In genomic region chr10:91051834-91052233, GRCh38 we compare ENCODE assay signal across 17 cellular contexts.
A peak's percentile ranks its signal among the peaks of the same experiment; 100 is the strongest.
DNase-seq lines count a peak whose midpoint lies in the region; ATAC-seq, FAIRE-seq and TF ChIP-seq lines count a peak whose summit lies in the region.
"Had no signal": no experiment of that assay in that cellular context is flagged by ENCODE, and none has a peak within 500 bp of the region (broad histone marks: within the 10 kb centered on the region; RNA-seq: fewer than 3 reads in every experiment).

No MANE protein-coding gene starts in this region.

- peaks cover 0 to 4% of the 10 kb centered on the region in 2 donors for H3K4me1 ChIP-seq in breast epithelium
- H3K4me1 ChIP-seq in mammary epithelial cell (ENCODE audit: insufficient read depth, low read length): no peaks in the 10 kb centered on the region
- H3K4me1 ChIP-seq in endothelial cell of umbilical vein (ENCODE audit: control insufficient read depth, extremely low read depth, insufficient read depth, low read length): peaks cover 11% of the 10 kb centered on the region
- H3K4me1 ChIP-seq in uterus: no peaks in the 10 kb centered on the region
- H3K4me1 ChIP-seq in vagina: peaks cover 9% of the 10 kb centered on the region
- H3K4me1 ChIP-seq: A549, left lung had no signal

- TF ChIP-seq POLR2A in breast epithelium (IDR thresholded peaks at IDR 0.05): no peak
- TF ChIP-seq POLR2A in endothelial cell of umbilical vein (IDR thresholded peaks at IDR 0.05; ENCODE audit: low read depth, low read length): no peak
- no peak for TF ChIP-seq POLR2A in uterus (IDR thresholded peaks at IDR 0.05)
- TF ChIP-seq POLR2A in vagina (IDR thresholded peaks at IDR 0.05): no peak

- CTCF ChIA-PET in mammary epithelial cell (lab: Charles Lee; ENCODE audit: low non-redundant PET): no interaction called here
- CTCF ChIA-PET in endothelial cell of umbilical vein (lab: Charles Lee): interaction anchor here (1.2 kb wide), 1 partner anchor 199 kb away, joined by 5 read pairs; no protein-coding TSS in a partner anchor

- H3K27me3 ChIP-seq in breast epithelium: no peaks in the 10 kb centered on the region
- H3K27me3 ChIP-seq in mammary epithelial cell (ENCODE audit: insufficient read depth, low read length): peaks cover 6% of the 10 kb centered on the region
- H3K27me3 ChIP-seq in endothelial cell of umbilical vein (ENCODE audit: control insufficient read depth in 2 of 2, insufficient read depth in 2 of 2, low read length in 2 of 2): no peaks in the 10 kb centered on the region
- no peaks in the 10 kb centered on the region for H3K27me3 ChIP-seq in uterus
- H3K27me3 ChIP-seq in vagina: no peaks in the 10 kb centered on the region
- H3K27me3 ChIP-seq: heart right ventricle, left lung, suprapubic skin had no signal

- ATAC-seq in GM18498 (IDR thresholded peaks at IDR 0.05; ENCODE audit: unreplicated experiment): no peak
- ATAC-seq: A549; effector memory CD8-positive, alpha-beta T cell; HCT116; left lung had no signal

- H3K4me3 ChIP-seq in breast epithelium (no peak overlapping the region), mammary epithelial cell (replicated peaks in 1 of 3; ENCODE audit: insufficient read depth in 1 of 3, low read depth in 2 of 3, low read length in 3 of 3) (no peak overlapping the region), endothelial cell of umbilical vein (replicated peaks in 1 of 3; ENCODE audit: insufficient read depth in 1 of 3, low read depth in 1 of 3, low read length in 3 of 3) (no peak overlapping the region), uterus (no peak overlapping the region), vagina (no peak overlapping the region)
- H3K4me3 ChIP-seq: A549, heart right ventricle, left lung, smooth muscle cell, suprapubic skin had no signal

- H3K36me3 ChIP-seq in breast epithelium: no peaks in the 10 kb centered on the region
- H3K36me3 ChIP-seq in mammary epithelial cell (ENCODE audit: insufficient read depth, low read length): no peaks in the 10 kb centered on the region
- H3K36me3 ChIP-seq in endothelial cell of umbilical vein (ENCODE audit: control insufficient read depth in 2 of 2, extremely low read depth in 1 of 2, insufficient read depth in 2 of 2, low read length in 2 of 2): no peaks in the 10 kb centered on the region
- H3K36me3 ChIP-seq in uterus: no peaks in the 10 kb centered on the region
- peaks cover 0 to 3% of the 10 kb centered on the region in 2 donors for H3K36me3 ChIP-seq in vagina
- H3K36me3 ChIP-seq: heart right ventricle, left lung, suprapubic skin had no signal

- in situ Hi-C loops in mammary epithelial cell (cut with MboI; ENCODE audit: low sequenced_read_pairs in 2 of 2): no loop called here

- dilution Hi-C loops in mammary epithelial cell (cut with HindIII; ENCODE audit: low sequenced_read_pairs) (no loop called here), endothelial cell of umbilical vein (cut with MboI; ENCODE audit: extremely low pct_ligation_motif_present, low sequenced_read_pairs) (no loop called here)

- TF ChIP-seq CTCF in breast epithelium (IDR thresholded peaks at IDR 0.05) (no peak), mammary epithelial cell (conservative IDR thresholded peaks at IDR 0.05 in 1 of 2, IDR thresholded peaks at IDR 0.05 in 1 of 2; ENCODE audit: extremely low read depth in 1 of 2, insufficient read depth in 1 of 2, low read depth in 1 of 2, low read length in 2 of 2) (no peak), endothelial cell of umbilical vein (IDR thresholded peaks at IDR 0.05; ENCODE audit: extremely low read depth in 1 of 2, insufficient read depth in 1 of 2, low read depth in 1 of 2, low read length in 2 of 2) (no peak), uterus (IDR thresholded peaks at IDR 0.05) (no peak), vagina (IDR thresholded peaks at IDR 0.05) (no peak)

- no peak for FAIRE-seq in endothelial cell of umbilical vein (lab: Jason Lieb, UNC)
- FAIRE-seq: A549 had no signal

- 2% methylated on average over 3 of the region's 3 CpGs for WGBS in mammary epithelial cell (ENCODE audit: low coverage, missing lambda C conversion rate)

- H2AFZ ChIP-seq in mammary epithelial cell (ENCODE audit: low read depth, low read length) (no peak overlapping the region), endothelial cell of umbilical vein (ENCODE audit: low read depth, low read length) (peak overlapping the region; percentile 35)

- intact Hi-C loops in breast epithelium (cut with DNase I; ENCODE audit: low total_unique reads): no loop called here
- intact Hi-C loops in mammary epithelial cell (cut with micrococcal nuclease): no loop called here
- intact Hi-C loops in endothelial cell of umbilical vein (cut with micrococcal nuclease): no loop called here
- intact Hi-C loops in uterus (cut with DNase I; ENCODE audit: low total_unique reads): no loop called here
- intact Hi-C loops in vagina (cut with DNase I): no loop called here

- no peak overlapping the region for H3K4me2 ChIP-seq in mammary epithelial cell (ENCODE audit: insufficient read depth, low read depth, low read length)
- no peak overlapping the region for H3K4me2 ChIP-seq in endothelial cell of umbilical vein (ENCODE audit: insufficient read depth, low read length)
- H3K4me2 ChIP-seq: A549, smooth muscle cell had no signal

- H4K20me1 ChIP-seq in mammary epithelial cell (ENCODE audit: insufficient read depth, low read length): no peaks in the 10 kb centered on the region
- no peaks in the 10 kb centered on the region for H4K20me1 ChIP-seq in endothelial cell of umbilical vein (replicated peaks; ENCODE audit: control insufficient read depth, extremely low read depth, insufficient read depth, low read length)

- H3K79me2 ChIP-seq in mammary epithelial cell (ENCODE audit: insufficient read depth, low read length) (no peaks in the 10 kb centered on the region), endothelial cell of umbilical vein (ENCODE audit: control insufficient read depth, insufficient read depth, low read length) (no peaks in the 10 kb centered on the region)

- BruUV-seq in mammary epithelial cell (replicated peaks; lab: Mats Ljungman, UMichigan) (no TSS peak), endothelial cell of umbilical vein (replicated peaks; lab: Mats Ljungman, UMichigan) (no TSS peak)

- H3K9ac ChIP-seq in mammary epithelial cell (ENCODE audit: insufficient read depth, low read length) (no peak overlapping the region), endothelial cell of umbilical vein (replicated peaks; ENCODE audit: extremely low read depth, insufficient read depth, low read length) (no peak overlapping the region)

- H3K9me3 ChIP-seq in breast epithelium: no peaks in the 10 kb centered on the region
- H3K9me3 ChIP-seq in mammary epithelial cell (replicated peaks; ENCODE audit: insufficient read depth, low read length): no peaks in the 10 kb centered on the region
- no peaks in the 10 kb centered on the region for H3K9me3 ChIP-seq in endothelial cell of umbilical vein (replicated peaks; ENCODE audit: control insufficient read depth, insufficient read depth, low read length)
- H3K9me3 ChIP-seq in uterus: no peaks in the 10 kb centered on the region
- H3K9me3 ChIP-seq in vagina: no peaks in the 10 kb centered on the region
- H3K9me3 ChIP-seq: A549, heart right ventricle, left lung, suprapubic skin had no signal

- DNase-seq in breast epithelium (ENCODE audit: low spot score in 2 of 2): peak in 1 of 2 donors; percentile 87
- DNase-seq in mammary epithelial cell: no peak
- no peak for DNase-seq in endothelial cell of umbilical vein (ENCODE audit: low read depth, low spot score)
- peak; percentile 76 for DNase-seq in midbrain (lab: John Stamatoyannopoulos, UW)
- DNase-seq in uterus: peak; percentile 52 to 61
- DNase-seq in HUDEP-2 (lab: John Stamatoyannopoulos, UW; ENCODE audit: unreplicated experiment in 76 of 76): no peak
- no peak for DNase-seq in vagina (ENCODE audit: extremely low spot score in 2 of 2)
- DNase-seq: activated CD4-positive, alpha-beta T cell treated with anti-CD3 and anti-CD28 coated beads for 48 hours; activated T-cell treated with anti-CD3 and anti-CD28 coated beads, Interleukin-2, amount 50 U/mL, for 48 hours; effector memory CD8-positive, alpha-beta T cell; left lung had no signal

- H3K27ac ChIP-seq in breast epithelium: peak overlapping the region; percentile 1 to 48
- H3K27ac ChIP-seq in mammary epithelial cell (ENCODE audit: insufficient read depth, low read depth, low read length): no peak overlapping the region
- no peak overlapping the region for H3K27ac ChIP-seq in endothelial cell of umbilical vein (ENCODE audit: insufficient read depth, low read depth, low read length)
- H3K27ac ChIP-seq in uterus: peak overlapping the region in 1 of 2 donors; percentile 1
- no peak overlapping the region for H3K27ac ChIP-seq in vagina
- H3K27ac ChIP-seq: A549, left lung, suprapubic skin had no signal

- H3K9me1 ChIP-seq in endothelial cell of umbilical vein (replicated peaks; ENCODE audit: control insufficient read depth, extremely low read depth, insufficient read depth, low read length): no peaks in the 10 kb centered on the region

- POLR2A ChIA-PET in endothelial cell of umbilical vein (lab: Charles Lee): no interaction called here

TF ChIP-seq in endothelial cell of umbilical vein, 7 proteins besides CTCF, POLR2A, EP300 and RAD21:
- TF ChIP-seq GATA2 (IDR thresholded peaks at IDR 0.05; ENCODE audit: insufficient read depth, insufficient read length, low read depth, low read length) (no peak), EZH2 (IDR thresholded peaks at IDR 0.05; ENCODE audit: borderline replicate concordance, low read depth, low read length, severe bottlenecking) (no peak), FOS (IDR thresholded peaks at IDR 0.05; ENCODE audit: borderline replicate concordance, insufficient read depth, low read length) (no peak), MYC (IDR thresholded peaks at IDR 0.05; ENCODE audit: low read depth, low read length) (no peak), POLR2AphosphoS5 (IDR thresholded peaks at IDR 0.05; ENCODE audit: insufficient read depth, low read depth, low read length) (no peak), MAX (IDR thresholded peaks at IDR 0.05; ENCODE audit: insufficient read depth, insufficient read length) (no peak), JUN (IDR thresholded peaks at IDR 0.05; ENCODE audit: borderline replicate concordance, insufficient read depth, insufficient read length, low read depth) (no peak)

Comparison
In these comparisons a context has a peak if more than half of its experiments do, and no peak if none do; other contexts are left out.
1. H3K27ac ChIP-seq: peak in breast epithelium (2 of 2); none in mammary epithelial cell (single experiment), endothelial cell of umbilical vein (single experiment) and vagina (single experiment).
2. DNase-seq: peak in midbrain (single experiment) and uterus (2 of 2); none in mammary epithelial cell (single experiment), endothelial cell of umbilical vein (single experiment), HUDEP-2 (0 of 76) and vagina (0 of 2).